Comparison of ENCODE assay signal across 1 cellular context in genomic region chr9:83620841-83621636, GRCh38.
TF ChIP-seq lines count a peak whose summit lies in the region.

No MANE protein-coding gene starts in this region.

TF ChIP-seq in HepG2, 621 proteins besides CTCF, POLR2A, EP300 and RAD21 (continued from another document and continues in another):
- TF ChIP-seq, protein P1, sequence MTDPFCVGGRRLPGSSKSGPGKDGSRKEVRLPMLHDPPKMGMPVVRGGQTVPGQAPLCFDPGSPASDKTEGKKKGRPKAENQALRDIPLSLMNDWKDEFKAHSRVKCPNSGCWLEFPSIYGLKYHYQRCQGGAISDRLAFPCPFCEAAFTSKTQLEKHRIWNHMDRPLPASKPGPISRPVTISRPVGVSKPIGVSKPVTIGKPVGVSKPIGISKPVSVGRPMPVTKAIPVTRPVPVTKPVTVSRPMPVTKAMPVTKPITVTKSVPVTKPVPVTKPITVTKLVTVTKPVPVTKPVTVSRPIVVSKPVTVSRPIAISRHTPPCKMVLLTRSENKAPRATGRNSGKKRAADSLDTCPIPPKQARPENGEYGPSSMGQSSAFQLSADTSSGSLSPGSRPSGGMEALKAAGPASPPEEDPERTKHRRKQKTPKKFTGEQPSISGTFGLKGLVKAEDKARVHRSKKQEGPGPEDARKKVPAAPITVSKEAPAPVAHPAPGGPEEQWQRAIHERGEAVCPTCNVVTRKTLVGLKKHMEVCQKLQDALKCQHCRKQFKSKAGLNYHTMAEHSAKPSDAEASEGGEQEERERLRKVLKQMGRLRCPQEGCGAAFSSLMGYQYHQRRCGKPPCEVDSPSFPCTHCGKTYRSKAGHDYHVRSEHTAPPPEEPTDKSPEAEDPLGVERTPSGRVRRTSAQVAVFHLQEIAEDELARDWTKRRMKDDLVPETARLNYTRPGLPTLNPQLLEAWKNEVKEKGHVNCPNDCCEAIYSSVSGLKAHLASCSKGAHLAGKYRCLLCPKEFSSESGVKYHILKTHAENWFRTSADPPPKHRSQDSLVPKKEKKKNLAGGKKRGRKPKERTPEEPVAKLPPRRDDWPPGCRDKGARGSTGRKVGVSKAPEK (CRISPR knock-in tag; IDR thresholded peaks at IDR 0.05; ENCODE audit: borderline replicate concordance): no peak
- no peak for TF ChIP-seq ZNF816 (CRISPR knock-in tag; IDR thresholded peaks at IDR 0.05; ENCODE audit: borderline replicate concordance)
- peak; percentile 84 for TF ChIP-seq STAG1 (CRISPR knock-in tag; IDR thresholded peaks at IDR 0.05)
- TF ChIP-seq RARA (CRISPR knock-in tag; IDR thresholded peaks at IDR 0.05): peak; percentile 20; the same call in 1 of the 2 replicates
- TF ChIP-seq ZNF3 (CRISPR knock-in tag; IDR thresholded peaks at IDR 0.05): no peak
- TF ChIP-seq SP140L (CRISPR knock-in tag; IDR thresholded peaks at IDR 0.05; ENCODE audit: borderline replicate concordance): no peak
- TF ChIP-seq ELK4 (CRISPR knock-in tag; IDR thresholded peaks at IDR 0.05; ENCODE audit: borderline replicate concordance): no peak
- TF ChIP-seq ZFP36L2 (CRISPR knock-in tag; IDR thresholded peaks at IDR 0.05): no peak
- peak; percentile 28; the same call in 1 of the 2 replicates for TF ChIP-seq MAX (IDR thresholded peaks at IDR 0.05)
- peak; percentile 40; the same call in 1 of the 2 replicates for TF ChIP-seq YEATS4 (CRISPR knock-in tag; IDR thresholded peaks at IDR 0.05; ENCODE audit: borderline replicate concordance)
- 0 out of 2 replicates have a peak, but pooled peaks have one; percentile 12 for TF ChIP-seq BHLHE40 (IDR thresholded peaks at IDR 0.05; ENCODE audit: low read length)
- peak; percentile 67; the same call in 1 of the 2 replicates for TF ChIP-seq NCOR1 (IDR thresholded peaks at IDR 0.05; ENCODE audit: borderline replicate concordance, low read length)
- TF ChIP-seq ATF1 (CRISPR knock-in tag; IDR thresholded peaks at IDR 0.05): peak; percentile 33
- peak; percentile 14; the same call in 1 of the 2 replicates for TF ChIP-seq ZFX (CRISPR knock-in tag; IDR thresholded peaks at IDR 0.05; ENCODE audit: low read depth)
- TF ChIP-seq ZNF501 (CRISPR knock-in tag; IDR thresholded peaks at IDR 0.05): peak; percentile 79; the same call in 1 of the 2 replicates
- TF ChIP-seq NFE2 (CRISPR knock-in tag; IDR thresholded peaks at IDR 0.05): no peak
- peak; percentile 20; the same call in 1 of the 2 replicates for TF ChIP-seq CEBPG (CRISPR knock-in tag; IDR thresholded peaks at IDR 0.05)
- peak; percentile 43; the same call in 1 of the 2 replicates for TF ChIP-seq DPF2 (CRISPR knock-in tag; IDR thresholded peaks at IDR 0.05; ENCODE audit: borderline replicate concordance, low read depth)
- TF ChIP-seq HOXA3 (CRISPR knock-in tag; IDR thresholded peaks at IDR 0.05): peak; percentile 45; the same call in 1 of the 2 replicates
- no peak for TF ChIP-seq SP5 (CRISPR knock-in tag; IDR thresholded peaks at IDR 0.05; ENCODE audit: borderline replicate concordance, low read depth)
- TF ChIP-seq ZNF362 (CRISPR knock-in tag; IDR thresholded peaks at IDR 0.05; ENCODE audit: borderline replicate concordance): peak; percentile 95
- no peak for TF ChIP-seq FOXA3 (CRISPR knock-in tag; IDR thresholded peaks at IDR 0.05)
- TF ChIP-seq MXI1 (IDR thresholded peaks at IDR 0.05; ENCODE audit: borderline replicate concordance, low read depth, low read length): peak; percentile 37; the same call in 1 of the 3 replicates
- peak; percentile 47; the same call in 1 of the 2 replicates for TF ChIP-seq MEIS1 (CRISPR knock-in tag; IDR thresholded peaks at IDR 0.05; ENCODE audit: borderline replicate concordance)
- no peak for TF ChIP-seq ARID2 (CRISPR knock-in tag; IDR thresholded peaks at IDR 0.05; ENCODE audit: borderline replicate concordance)
- TF ChIP-seq, protein P2, sequence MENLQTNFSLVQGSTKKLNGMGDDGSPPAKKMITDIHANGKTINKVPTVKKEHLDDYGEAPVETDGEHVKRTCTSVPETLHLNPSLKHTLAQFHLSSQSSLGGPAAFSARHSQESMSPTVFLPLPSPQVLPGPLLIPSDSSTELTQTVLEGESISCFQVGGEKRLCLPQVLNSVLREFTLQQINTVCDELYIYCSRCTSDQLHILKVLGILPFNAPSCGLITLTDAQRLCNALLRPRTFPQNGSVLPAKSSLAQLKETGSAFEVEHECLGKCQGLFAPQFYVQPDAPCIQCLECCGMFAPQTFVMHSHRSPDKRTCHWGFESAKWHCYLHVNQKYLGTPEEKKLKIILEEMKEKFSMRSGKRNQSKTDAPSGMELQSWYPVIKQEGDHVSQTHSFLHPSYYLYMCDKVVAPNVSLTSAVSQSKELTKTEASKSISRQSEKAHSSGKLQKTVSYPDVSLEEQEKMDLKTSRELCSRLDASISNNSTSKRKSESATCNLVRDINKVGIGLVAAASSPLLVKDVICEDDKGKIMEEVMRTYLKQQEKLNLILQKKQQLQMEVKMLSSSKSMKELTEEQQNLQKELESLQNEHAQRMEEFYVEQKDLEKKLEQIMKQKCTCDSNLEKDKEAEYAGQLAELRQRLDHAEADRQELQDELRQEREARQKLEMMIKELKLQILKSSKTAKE (CRISPR knock-in tag; IDR thresholded peaks at IDR 0.05; ENCODE audit: borderline replicate concordance): no peak
- TF ChIP-seq SALL1 (CRISPR knock-in tag; IDR thresholded peaks at IDR 0.05): 0 out of 2 replicates have a peak, but pooled peaks have one; percentile 32
- peak; percentile 22; the same call in 1 of the 2 replicates for TF ChIP-seq HDAC2 (CRISPR knock-in tag; IDR thresholded peaks at IDR 0.05)
- peak; percentile 70 for TF ChIP-seq ZNF331 (CRISPR knock-in tag; IDR thresholded peaks at IDR 0.05)
- TF ChIP-seq HCFC1 (IDR thresholded peaks at IDR 0.05; ENCODE audit: low read depth, low read length): no peak
- no peak for TF ChIP-seq ZNF572 (CRISPR knock-in tag; IDR thresholded peaks at IDR 0.05)
- no peak for TF ChIP-seq ZBTB7A (CRISPR knock-in tag; IDR thresholded peaks at IDR 0.05)
- no peak for TF ChIP-seq SOX6 (IDR thresholded peaks at IDR 0.05)
- TF ChIP-seq SOX6 (CRISPR knock-in tag; IDR thresholded peaks at IDR 0.05): peak; percentile 62
- no peak for TF ChIP-seq DNMT1 (CRISPR knock-in tag; IDR thresholded peaks at IDR 0.05)
- TF ChIP-seq ZBTB3 (CRISPR knock-in tag; IDR thresholded peaks at IDR 0.05; ENCODE audit: borderline replicate concordance, low read depth): no peak
- TF ChIP-seq, protein P3, sequence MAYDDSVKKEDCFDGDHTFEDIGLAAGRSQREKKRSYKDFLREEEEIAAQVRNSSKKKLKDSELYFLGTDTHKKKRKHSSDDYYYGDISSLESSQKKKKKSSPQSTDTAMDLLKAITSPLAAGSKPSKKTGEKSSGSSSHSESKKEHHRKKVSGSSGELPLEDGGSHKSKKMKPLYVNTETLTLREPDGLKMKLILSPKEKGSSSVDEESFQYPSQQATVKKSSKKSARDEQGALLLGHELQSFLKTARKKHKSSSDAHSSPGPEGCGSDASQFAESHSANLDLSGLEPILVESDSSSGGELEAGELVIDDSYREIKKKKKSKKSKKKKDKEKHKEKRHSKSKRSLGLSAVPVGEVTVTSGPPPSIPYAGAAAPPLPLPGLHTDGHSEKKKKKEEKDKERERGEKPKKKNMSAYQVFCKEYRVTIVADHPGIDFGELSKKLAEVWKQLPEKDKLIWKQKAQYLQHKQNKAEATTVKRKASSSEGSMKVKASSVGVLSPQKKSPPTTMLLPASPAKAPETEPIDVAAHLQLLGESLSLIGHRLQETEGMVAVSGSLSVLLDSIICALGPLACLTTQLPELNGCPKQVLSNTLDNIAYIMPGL (CRISPR knock-in tag; IDR thresholded peaks at IDR 0.05; ENCODE audit: borderline replicate concordance in 1 of 2, low read depth in 1 of 2): peak; percentile 23 to 63; a peak in 2 of 4 replicates
- no peak for TF ChIP-seq ZUFSP (CRISPR knock-in tag; IDR thresholded peaks at IDR 0.05; ENCODE audit: borderline replicate concordance)
- TF ChIP-seq, protein P4, sequence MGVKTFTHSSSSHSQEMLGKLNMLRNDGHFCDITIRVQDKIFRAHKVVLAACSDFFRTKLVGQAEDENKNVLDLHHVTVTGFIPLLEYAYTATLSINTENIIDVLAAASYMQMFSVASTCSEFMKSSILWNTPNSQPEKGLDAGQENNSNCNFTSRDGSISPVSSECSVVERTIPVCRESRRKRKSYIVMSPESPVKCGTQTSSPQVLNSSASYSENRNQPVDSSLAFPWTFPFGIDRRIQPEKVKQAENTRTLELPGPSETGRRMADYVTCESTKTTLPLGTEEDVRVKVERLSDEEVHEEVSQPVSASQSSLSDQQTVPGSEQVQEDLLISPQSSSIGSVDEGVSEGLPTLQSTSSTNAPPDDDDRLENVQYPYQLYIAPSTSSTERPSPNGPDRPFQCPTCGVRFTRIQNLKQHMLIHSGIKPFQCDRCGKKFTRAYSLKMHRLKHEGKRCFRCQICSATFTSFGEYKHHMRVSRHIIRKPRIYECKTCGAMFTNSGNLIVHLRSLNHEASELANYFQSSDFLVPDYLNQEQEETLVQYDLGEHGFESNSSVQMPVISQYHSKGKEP (CRISPR knock-in tag; IDR thresholded peaks at IDR 0.05): no peak
- 0 out of 2 replicates have a peak, but pooled peaks have one; percentile 63 for TF ChIP-seq THAP7 (CRISPR knock-in tag; IDR thresholded peaks at IDR 0.05)
- TF ChIP-seq, protein P5, sequence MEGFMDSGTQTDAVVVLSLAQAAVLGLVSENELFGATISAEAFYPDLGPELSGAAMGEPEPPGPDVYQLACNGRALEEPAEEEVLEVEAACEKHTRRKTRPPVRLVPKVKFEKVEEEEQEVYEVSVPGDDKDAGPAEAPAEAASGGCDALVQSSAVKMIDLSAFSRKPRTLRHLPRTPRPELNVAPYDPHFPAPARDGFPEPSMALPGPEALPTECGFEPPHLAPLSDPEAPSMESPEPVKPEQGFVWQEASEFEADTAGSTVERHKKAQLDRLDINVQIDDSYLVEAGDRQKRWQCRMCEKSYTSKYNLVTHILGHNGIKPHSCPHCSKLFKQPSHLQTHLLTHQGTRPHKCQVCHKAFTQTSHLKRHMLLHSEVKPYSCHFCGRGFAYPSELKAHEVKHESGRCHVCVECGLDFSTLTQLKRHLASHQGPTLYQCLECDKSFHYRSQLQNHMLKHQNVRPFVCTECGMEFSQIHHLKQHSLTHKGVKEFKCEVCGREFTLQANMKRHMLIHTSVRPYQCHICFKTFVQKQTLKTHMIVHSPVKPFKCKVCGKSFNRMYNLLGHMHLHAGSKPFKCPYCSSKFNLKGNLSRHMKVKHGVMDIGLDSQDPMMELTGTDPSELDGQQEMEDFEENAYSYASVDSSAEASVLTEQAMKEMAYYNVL (CRISPR knock-in tag; IDR thresholded peaks at IDR 0.05; ENCODE audit: borderline replicate concordance): no peak
- TF ChIP-seq HNRNPL (IDR thresholded peaks at IDR 0.05; ENCODE audit: low read depth, low read length): peak; percentile 68; the same call in 1 of the 2 replicates
- TF ChIP-seq ZNF574 (CRISPR knock-in tag; IDR thresholded peaks at IDR 0.05): 0 out of 2 replicates have a peak, but pooled peaks have one; percentile 19
- TF ChIP-seq ZNF619 (CRISPR knock-in tag; IDR thresholded peaks at IDR 0.05): 0 out of 2 replicates have a peak, but pooled peaks have one; percentile 63
- no peak for TF ChIP-seq ZNF430 (CRISPR knock-in tag; IDR thresholded peaks at IDR 0.05)
